8 cellular contexts compared by ENCODE assay signal in the genomic region with DNA sequence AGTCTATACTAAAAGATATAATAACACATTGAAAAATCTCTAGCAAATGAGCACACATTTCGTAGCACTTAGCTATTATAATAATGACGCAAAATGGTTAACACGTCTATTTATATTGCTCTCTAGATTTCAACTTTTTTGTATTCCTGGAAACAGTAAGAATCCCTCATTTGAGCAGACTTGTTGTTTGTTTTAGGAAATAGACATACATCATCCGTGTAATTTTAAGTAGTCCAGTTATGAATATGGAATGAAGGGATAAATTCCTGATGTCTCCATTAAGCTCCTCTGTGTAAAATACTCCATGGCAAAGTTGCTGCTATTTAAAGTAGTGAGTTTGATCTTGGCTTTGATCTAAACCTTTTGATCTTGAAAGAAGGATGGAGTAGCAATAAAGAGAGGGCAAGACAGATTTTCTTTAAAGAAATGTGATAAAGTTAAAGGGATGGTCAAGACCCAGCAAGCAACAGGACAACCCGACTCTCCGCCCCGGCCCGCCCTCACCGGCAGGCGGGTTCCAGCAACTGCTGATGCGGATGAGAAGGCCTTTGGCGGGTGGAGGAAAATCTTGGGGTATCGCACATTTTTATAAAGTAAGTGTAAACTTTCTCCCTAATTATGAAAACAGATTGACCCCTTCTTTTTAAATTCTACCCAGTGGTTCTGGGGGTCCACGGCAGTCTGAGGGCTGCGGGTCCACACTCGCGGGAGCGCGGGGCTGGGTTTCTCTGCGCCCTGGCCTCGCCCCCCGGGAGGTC.
DNase-seq lines count a peak whose midpoint lies in the region; FAIRE-seq and TF ChIP-seq lines count a peak whose summit lies in the region.

No MANE protein-coding gene starts in this region.

- H3K4me3 ChIP-seq in esophagus muscularis mucosa (peak overlapping the region; percentile 74 to 93 (median 90)), vagina (peak overlapping the region; percentile 90 to 92)

- DNase-seq in stimulated activated CD4-positive, alpha-beta T cell treated with anti-CD3 and anti-CD28 coated beads, Interleukin-15, amount 100 ng/mL, for 24 hours = peak; percentile 44
- no peak for DNase-seq in stimulated activated CD4-positive, alpha-beta T cell treated with anti-CD3 and anti-CD28 coated beads, Interleukin-1b, Interleukin-23, amount 100 ng/mL, for 48 hours
- DNase-seq in HT1080 (ENCODE audit: low read depth) (peak; percentile 48), esophagus muscularis mucosa (ENCODE audit: extremely low spot score) (no peak), myocyte (ENCODE audit: low read depth) (peak; percentile 74), vagina (ENCODE audit: extremely low spot score in 2 of 2) (no peak)
- DNase-seq in activated effector memory CD4-positive, alpha-beta T cell treated with anti-CD3 and anti-CD28 coated beads, Interleukin-2, amount 50 U/mL, for 16 hours = no peak

- H3K4me1 ChIP-seq in esophagus muscularis mucosa (peaks cover 13 to 57% (median 48%) of the 10 kb centered on the region in 4 donors), vagina (peaks cover 42% of the 10 kb centered on the region)

- no peak for TF ChIP-seq POLR2A in esophagus muscularis mucosa (IDR thresholded peaks at IDR 0.05; ENCODE audit: low read depth)
- no peak for TF ChIP-seq POLR2A in vagina (IDR thresholded peaks at IDR 0.05)

- H3K9me3 ChIP-seq in esophagus muscularis mucosa (no peaks in the 10 kb centered on the region), vagina (no peaks in the 10 kb centered on the region)

- H3K27ac ChIP-seq in esophagus muscularis mucosa (replicated peaks in 1 of 4) (peak overlapping the region; percentile 98 to 100 (median 98)), vagina (peak overlapping the region; percentile 100)

- H3K36me3 ChIP-seq in esophagus muscularis mucosa (peaks cover 0 to 10% (median 3%) of the 10 kb centered on the region in 4 donors), vagina (peaks cover 0 to 7% of the 10 kb centered on the region in 2 donors)

- peak in 2 of 3 experiments; percentile 18 to 23 for TF ChIP-seq CTCF in esophagus muscularis mucosa (IDR thresholded peaks at IDR 0.05)
- TF ChIP-seq CTCF in vagina (IDR thresholded peaks at IDR 0.05) = peak in 1 of 3 experiments; percentile 16

- FAIRE-seq in TTC549 (lab: Jason Lieb, UNC) = peak; percentile 7

- no peaks in the 10 kb centered on the region for H3K27me3 ChIP-seq in esophagus muscularis mucosa
- no peaks in the 10 kb centered on the region for H3K27me3 ChIP-seq in vagina

- 8% methylated on average over 19 of the region's 22 CpGs for WGBS in esophagus muscularis mucosa

- intact Hi-C loops in esophagus muscularis mucosa (cut with DNase I) (loop anchor here (5.0 kb wide), 1 partner anchor 197 kb away; no protein-coding TSS in a partner anchor), vagina (cut with DNase I) (loop anchor here (10.0 kb wide), 2 partner anchors 51 to 139 kb away; no protein-coding TSS in a partner anchor)

- no peak for TF ChIP-seq EP300 in esophagus muscularis mucosa (IDR thresholded peaks at IDR 0.05)

Comparison
In these comparisons a context has a peak if more than half of its experiments do, and no peak if none do; other contexts are left out.
1. DNase-seq: peak in stimulated activated CD4-positive, alpha-beta T cell treated with anti-CD3 and anti-CD28 coated beads, Interleukin-15, amount 100 ng/mL, for 24 hours (single experiment), HT1080 (single experiment) and myocyte (single experiment); none in stimulated activated CD4-positive, alpha-beta T cell treated with anti-CD3 and anti-CD28 coated beads, Interleukin-1b, Interleukin-23, amount 100 ng/mL, for 48 hours (single experiment), esophagus muscularis mucosa (single experiment), vagina (0 of 2) and activated effector memory CD4-positive, alpha-beta T cell treated with anti-CD3 and anti-CD28 coated beads, Interleukin-2, amount 50 U/mL, for 16 hours (single experiment).